Comparison of ENCODE assay signal across 9 cellular contexts in the genomic region with DNA sequence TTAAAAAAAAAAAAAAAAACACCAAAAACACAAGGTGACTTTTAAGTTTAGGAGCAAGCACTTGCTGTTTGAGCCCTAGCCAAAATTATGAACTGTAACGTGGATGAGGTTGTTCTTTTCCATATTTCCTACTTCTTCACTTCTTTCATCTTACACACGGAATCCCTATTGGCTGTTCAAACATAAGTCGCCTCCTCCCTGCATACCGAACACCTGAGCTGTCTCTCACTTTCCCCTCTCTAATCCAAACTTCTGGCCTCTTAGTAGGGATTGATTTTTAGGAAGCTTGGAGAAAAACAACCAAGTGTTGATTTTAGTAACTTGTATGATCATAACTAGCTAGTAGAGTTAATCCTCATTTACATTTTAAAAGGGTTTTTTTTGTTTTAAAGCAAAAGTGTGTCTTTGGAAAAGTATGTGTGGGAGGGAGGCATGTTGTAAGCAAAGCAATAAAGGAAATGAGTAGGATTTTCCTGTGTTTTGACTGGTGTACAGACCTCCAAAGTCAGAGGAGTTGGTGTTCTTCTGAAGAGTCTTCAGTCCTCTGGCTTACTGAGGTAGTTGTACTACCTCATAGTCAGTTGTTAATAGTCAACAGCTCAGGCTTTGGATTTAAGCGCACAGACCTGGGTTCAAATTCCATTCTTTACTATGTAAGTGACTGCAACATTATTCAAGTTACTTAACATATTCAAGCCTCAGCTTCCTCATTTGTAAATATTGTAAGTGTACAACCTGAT. TPM values are rescaled to one million over a fixed set of nuclear protein-coding genes. Genes with fewer than 3 reads are reported as not detected.
DNase-seq lines count a peak whose midpoint lies in the region; ATAC-seq and TF ChIP-seq lines count a peak whose summit lies in the region.
"Had no signal": no experiment of that assay in that cellular context is flagged by ENCODE, and none has a peak within 500 bp of the region (broad histone marks: within the 10 kb centered on the region; RNA-seq: fewer than 3 reads in every experiment).

No MANE protein-coding gene starts in this region.

- WGBS in mammary epithelial cell (ENCODE audit: low coverage, missing lambda C conversion rate): 95% methylated on average over 5 of the region's 5 CpGs

- DNase-seq in CD14-positive monocyte (ENCODE audit: low spot score) (no peak), HCEC 1CT (peak; percentile 11), mammary epithelial cell (peak; percentile 33), lung microvascular endothelial cell (ENCODE audit: low read depth in 2 of 2) (peak; percentile 61 to 81), NCI-H2227 (lab: John Stamatoyannopoulos, UW; ENCODE audit: unreplicated experiment) (no peak)
- DNase-seq in stimulated activated CD4-positive, alpha-beta T cell treated with anti-CD3 and anti-CD28 coated beads, Interleukin-12 subunit alpha, Interleukin-12 subunit beta, amount 100 ng/mL, for 4 hours: no peak
- DNase-seq: Right ventricle myocardium superior had no signal

- ATAC-seq in GM19023 (IDR thresholded peaks at IDR 0.05; ENCODE audit: unreplicated experiment) (no peak), GM18520 (IDR thresholded peaks at IDR 0.05; ENCODE audit: unreplicated experiment) (no peak)

- no peak overlapping the region for H2AFZ ChIP-seq in mammary epithelial cell (ENCODE audit: low read depth, low read length)

- H3K9me3 ChIP-seq in mammary epithelial cell (replicated peaks; ENCODE audit: insufficient read depth, low read length): no peaks in the 10 kb centered on the region

- dilution Hi-C loops in mammary epithelial cell (cut with HindIII; ENCODE audit: low sequenced_read_pairs): no loop called here

- peak overlapping the region in 4 of 7 donors; percentile 1 to 79 (median 22) for H3K27ac Mint-ChIP-seq in CD14-positive monocyte

- peaks cover 9% of the 10 kb centered on the region for H3K4me1 ChIP-seq in mammary epithelial cell (ENCODE audit: insufficient read depth, low read length)

- CTCF ChIA-PET in mammary epithelial cell (lab: Charles Lee; ENCODE audit: low non-redundant PET): no interaction called here

- H3K4me2 ChIP-seq in mammary epithelial cell (ENCODE audit: insufficient read depth, low read depth, low read length): no peak overlapping the region

- no peak overlapping the region for H3K4me3 ChIP-seq in mammary epithelial cell (replicated peaks in 1 of 3; ENCODE audit: insufficient read depth in 1 of 3, low read depth in 2 of 3, low read length in 3 of 3)

- intact Hi-C loops in CD14-positive monocyte (cut with micrococcal nuclease) (no loop called here), mammary epithelial cell (cut with micrococcal nuclease) (no loop called here)

- peaks cover 24% of the 10 kb centered on the region for H3K36me3 ChIP-seq in mammary epithelial cell (ENCODE audit: insufficient read depth, low read length)

- peaks cover 81 to 92% of the 10 kb centered on the region in 2 donors for H3K36me3 Mint-ChIP-seq in CD14-positive monocyte

- H4K20me1 ChIP-seq in mammary epithelial cell (ENCODE audit: insufficient read depth, low read length): no peaks in the 10 kb centered on the region

- no peak for TF ChIP-seq CTCF in CD14-positive monocyte (IDR thresholded peaks at IDR 0.05)
- no peak for TF ChIP-seq CTCF in mammary epithelial cell (conservative IDR thresholded peaks at IDR 0.05 in 1 of 2, IDR thresholded peaks at IDR 0.05 in 1 of 2; ENCODE audit: extremely low read depth in 1 of 2, insufficient read depth in 1 of 2, low read depth in 1 of 2, low read length in 2 of 2)

- peaks cover 3% of the 10 kb centered on the region for H3K4me1 Mint-ChIP-seq in CD14-positive monocyte

- no TSS peak for BruUV-seq in mammary epithelial cell (replicated peaks; lab: Mats Ljungman, UMichigan)

- H3K9ac ChIP-seq in mammary epithelial cell (ENCODE audit: insufficient read depth, low read length): no peak overlapping the region

- no peaks in the 10 kb centered on the region for H3K9me3 Mint-ChIP-seq in CD14-positive monocyte

- H3K79me2 ChIP-seq in mammary epithelial cell (ENCODE audit: insufficient read depth, low read length): peaks cover 62% of the 10 kb centered on the region

- H3K4me3 Mint-ChIP-seq in CD14-positive monocyte: no peak overlapping the region

- H3K27ac ChIP-seq in mammary epithelial cell (ENCODE audit: insufficient read depth, low read depth, low read length): no peak overlapping the region

- H3K27me3 ChIP-seq in mammary epithelial cell (ENCODE audit: insufficient read depth, low read length): no peaks in the 10 kb centered on the region

- H3K27me3 Mint-ChIP-seq in CD14-positive monocyte (ENCODE audit: low read depth in 3 of 3): peaks cover 0 to 2% (median 0%) of the 10 kb centered on the region in 3 donors

- in situ Hi-C loops in mammary epithelial cell (cut with MboI; ENCODE audit: low sequenced_read_pairs in 2 of 2): no loop called here

RNA-seq across cellular contexts. Expression of a gene that starts 39.3 kb away (rescaled TPM):
- 10 to 100 TPM; 13.6 to 17.3 TPM for polyA plus RNA-seq in CD14-positive monocyte
- 10 to 100 TPM; 49.8 to 58.7 TPM for total RNA-seq in mammary epithelial cell
- polyA plus RNA-seq in mammary epithelial cell: 36.5 TPM
- 89.7 TPM for polyA minus RNA-seq in mammary epithelial cell
- 14.6 and 23.4 TPM in 2 replicates for total RNA-seq in lung microvascular endothelial cell

Comparison
In these comparisons a context has a peak if more than half of its experiments do, and no peak if none do; other contexts are left out.
1. DNase-seq: peak in HCEC 1CT (single experiment), mammary epithelial cell (single experiment) and lung microvascular endothelial cell (2 of 2); none in CD14-positive monocyte (single experiment), NCI-H2227 (single experiment) and stimulated activated CD4-positive, alpha-beta T cell treated with anti-CD3 and anti-CD28 coated beads, Interleukin-12 subunit alpha, Interleukin-12 subunit beta, amount 100 ng/mL, for 4 hours (single experiment).